In genomic region chr3:115169808-115170207, GRCh38 we compare ENCODE assay signal across 1 cellular context.
TF ChIP-seq lines count a peak whose summit lies in the region.

No MANE protein-coding gene starts in this region.

TF ChIP-seq in HCT116, 20 proteins besides CTCF, POLR2A, EP300 and RAD21 (continued from another document):
- TF ChIP-seq REST (IDR thresholded peaks at IDR 0.05; ENCODE audit: low read depth) (no peak), CBX3 (IDR thresholded peaks at IDR 0.05; ENCODE audit: low read depth) (no peak), CEBPB (IDR thresholded peaks at IDR 0.05; ENCODE audit: low read depth) (no peak), MAX (IDR thresholded peaks at IDR 0.05) (no peak), SP1 (IDR thresholded peaks at IDR 0.05; ENCODE audit: low read depth) (no peak), FOSL1 (IDR thresholded peaks at IDR 0.05; ENCODE audit: low read depth) (no peak), ZFX (IDR thresholded peaks at IDR 0.05) (no peak), EZH2 (IDR thresholded peaks at IDR 0.05) (no peak), ATF3 (IDR thresholded peaks at IDR 0.05) (no peak), EZH2phosphoT487 (IDR thresholded peaks at IDR 0.05; ENCODE audit: borderline replicate concordance) (no peak), ELF1 (IDR thresholded peaks at IDR 0.05; ENCODE audit: borderline replicate concordance, low read depth) (no peak)
